Comparison of ENCODE assay signal across 23 cellular contexts in genomic region chr18:24160086-24160485, GRCh38. TPM values are rescaled to one million over a fixed set of nuclear protein-coding genes. Genes with fewer than 3 reads are reported as not detected.
"Had no signal": no experiment of that assay in that cellular context is flagged by ENCODE, and none has a peak within 500 bp of the region (broad histone marks: within the 10 kb centered on the region; RNA-seq: fewer than 3 reads in every experiment).

No MANE protein-coding gene starts in this region.

- H3K4me3 ChIP-seq: esophagus muscularis mucosa, heart right ventricle, pancreas, spleen, tibial artery had no signal

- H3K4me1 ChIP-seq: esophagus muscularis mucosa, heart right ventricle, spleen, tibial artery had no signal

- H3K4me1 Mint-ChIP-seq: activated naive CD4-positive, alpha-beta T cell treated with anti-CD3 and anti-CD28 coated beads, Interleukin-2, amount 10 ng/mL, durations not matched to agents 7 days and 5 days; activated naive CD8-positive, alpha-beta T cell treated with anti-CD3 and anti-CD28 coated beads, Interleukin-2, amount 50 U/mL, for 24 hours; immature natural killer cell; memory B cell; natural killer cell had no signal

- H3K9me3 ChIP-seq: esophagus muscularis mucosa, heart right ventricle, pancreas, spleen, tibial artery had no signal

- H3K27ac ChIP-seq: esophagus muscularis mucosa, heart right ventricle, pancreas, spleen, tibial artery had no signal

- DNase-seq: activated CD4-positive, CD25-positive, alpha-beta regulatory T cell treated with anti-CD3 and anti-CD28 coated beads, Interleukin-2, amount 50 U/mL, for 72 hours; activated CD8-positive, alpha-beta memory T cell treated with anti-CD3 and anti-CD28 coated beads for 24 hours; activated CD8-positive, alpha-beta memory T cell treated with anti-CD3 and anti-CD28 coated beads, Interleukin-2, amount 50 U/mL, for 48 hours; activated effector memory CD4-positive, alpha-beta T cell treated with Interleukin-2 at 50 U/mL for 16 hours; activated naive CD4-positive, alpha-beta T cell treated with anti-CD3 and anti-CD28 coated beads, Interleukin-2, amount 10 ng/mL, durations not matched to agents 7 days and 5 days; activated naive CD8-positive, alpha-beta T cell treated with anti-CD3 and anti-CD28 coated beads, Interleukin-2, amount 50 U/mL, for 24 hours; activated T-cell treated with anti-CD3 and anti-CD28 coated beads, Interleukin-2, amount 50 U/mL, for 48 hours; aorta; cerebellar nuclear complex; effector CD8-positive, alpha-beta T cell; heart right ventricle; immature natural killer cell; kidney glomerular epithelial cell; left ventricle myocardium superior; natural killer cell; pancreas; spleen; stimulated activated CD8-positive, alpha-beta memory T cell treated with anti-CD3 and anti-CD28 coated beads, Interleukin-4, amount 100 ng/mL, for 48 hours; stimulated activated naive CD4-positive, alpha-beta T cell treated with Interleukin-2 at 50 U/mL for 16 hours; tibial artery had no signal

- H3K36me3 Mint-ChIP-seq: activated naive CD4-positive, alpha-beta T cell treated with anti-CD3 and anti-CD28 coated beads, Interleukin-2, amount 10 ng/mL, durations not matched to agents 7 days and 5 days; immature natural killer cell; memory B cell; natural killer cell had no signal

- H3K9me3 Mint-ChIP-seq: activated naive CD4-positive, alpha-beta T cell treated with anti-CD3 and anti-CD28 coated beads, Interleukin-2, amount 10 ng/mL, durations not matched to agents 7 days and 5 days; activated naive CD8-positive, alpha-beta T cell treated with anti-CD3 and anti-CD28 coated beads, Interleukin-2, amount 50 U/mL, for 24 hours; immature natural killer cell; memory B cell; natural killer cell; T-helper 1 cell treated with Interleukin-12 subunit alpha and Interleukin-12 subunit beta and Interleukin-4 antibody, amounts not matched to agents 30 μg/mL and 1 μg/mL, for 36 hours had no signal

- H3K27me3 ChIP-seq: esophagus muscularis mucosa, heart right ventricle, pancreas, spleen, tibial artery had no signal

- H3K27me3 Mint-ChIP-seq: activated naive CD4-positive, alpha-beta T cell treated with anti-CD3 and anti-CD28 coated beads, Interleukin-2, amount 10 ng/mL, durations not matched to agents 7 days and 5 days; activated naive CD8-positive, alpha-beta T cell treated with anti-CD3 and anti-CD28 coated beads, Interleukin-2, amount 50 U/mL, for 24 hours had no signal

- H3K4me3 Mint-ChIP-seq: activated naive CD4-positive, alpha-beta T cell treated with anti-CD3 and anti-CD28 coated beads, Interleukin-2, amount 10 ng/mL, durations not matched to agents 7 days and 5 days; activated naive CD8-positive, alpha-beta T cell treated with anti-CD3 and anti-CD28 coated beads, Interleukin-2, amount 50 U/mL, for 24 hours; immature natural killer cell; memory B cell; natural killer cell; T-helper 1 cell treated with Interleukin-12 subunit alpha and Interleukin-12 subunit beta and Interleukin-4 antibody, amounts not matched to agents 30 μg/mL and 1 μg/mL, for 36 hours had no signal

- H3K27ac Mint-ChIP-seq: activated naive CD4-positive, alpha-beta T cell treated with anti-CD3 and anti-CD28 coated beads, Interleukin-2, amount 10 ng/mL, durations not matched to agents 7 days and 5 days; activated naive CD8-positive, alpha-beta T cell treated with anti-CD3 and anti-CD28 coated beads, Interleukin-2, amount 50 U/mL, for 24 hours; immature natural killer cell; memory B cell; natural killer cell; T-helper 1 cell treated with Interleukin-12 subunit alpha and Interleukin-12 subunit beta and Interleukin-4 antibody, amounts not matched to agents 30 μg/mL and 1 μg/mL, for 36 hours had no signal

RNA-seq across cellular contexts. Expression of gene CABYR, which starts 21.2 kb away (rescaled TPM):
- total RNA-seq: left ventricle myocardium superior had no signal
- polyA plus RNA-seq: immature natural killer cell had no signal
